ENCODE assay signal across 8 cellular contexts in the genomic region with DNA sequence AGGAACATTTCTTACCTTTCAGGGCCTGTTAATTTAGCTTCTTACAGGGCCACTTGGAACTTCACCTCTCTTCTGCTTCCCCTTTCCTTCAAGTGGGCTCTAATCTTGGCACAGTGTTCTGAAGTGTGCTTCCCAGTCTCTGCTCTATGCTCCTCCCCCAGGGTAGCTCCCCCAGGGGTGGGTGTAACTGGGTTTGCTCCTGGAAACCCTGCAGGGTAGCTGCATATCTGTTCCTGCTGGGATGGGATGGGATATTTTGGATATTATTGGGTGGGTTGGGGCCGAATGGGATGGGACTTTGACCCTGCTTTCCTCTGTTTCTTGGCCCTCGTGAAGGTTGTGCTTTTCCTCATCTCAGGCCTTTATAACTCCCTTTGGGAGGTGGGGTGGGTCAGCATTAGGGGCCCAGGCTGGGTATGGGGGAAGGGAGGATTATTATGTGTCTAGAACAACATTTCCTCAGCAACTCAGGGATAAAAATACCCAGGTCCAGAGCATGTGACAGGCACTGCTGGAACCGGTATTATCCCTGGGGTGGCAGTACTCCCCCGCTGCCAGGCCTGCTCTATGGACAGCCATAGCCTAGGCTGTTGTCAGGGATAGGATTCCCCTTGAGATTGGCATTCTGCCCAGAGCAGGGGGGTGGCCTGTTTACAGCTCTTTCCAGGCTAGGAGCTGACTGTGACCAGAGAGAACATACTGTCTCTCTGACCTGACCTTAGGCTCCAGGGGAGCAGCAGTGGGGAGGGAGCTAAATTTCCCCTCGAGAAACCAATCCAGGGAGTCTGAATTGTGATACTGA. TPM values are rescaled to one million over a fixed set of nuclear protein-coding genes. Genes with fewer than 3 reads are reported as not detected.
DNase-seq lines count a peak whose midpoint lies in the region; ATAC-seq, FAIRE-seq and TF ChIP-seq lines count a peak whose summit lies in the region.

No MANE protein-coding gene starts in this region.

- CTCF ChIA-PET in SK-N-SH (lab: Yijun Ruan, JAX) (interaction anchor here (0.9 to 44.3 kb wide), 10 partner anchors 8 to 566 kb away, joined by 3 to 1200 read pairs (median 5); partner anchors contain the start of gene COPZ2), endothelial cell of umbilical vein (lab: Charles Lee) (interaction anchor here (0.9 to 2.3 kb wide), 7 partner anchors 10 to 35 kb away, joined by 3 to 25 read pairs (median 5); no protein-coding TSS in a partner anchor)

- peaks cover 23% of the 10 kb centered on the region for H3K36me3 Mint-ChIP-seq in natural killer cell treated with Interleukin-12 subunit alpha and Interleukin-12 subunit beta and Interleukin-15 and Interleukin-18, amount 100 ng/mL, for 72 hours
- H3K36me3 Mint-ChIP-seq in natural killer cell: no peaks in the 10 kb centered on the region

- intact Hi-C loops in natural killer cell (cut with micrococcal nuclease): no loop called here
- intact Hi-C loops in endothelial cell of umbilical vein (cut with micrococcal nuclease): loop anchor here (1.0 kb wide), 1 partner anchor 21 kb away; no protein-coding TSS in a partner anchor

- peak in 1 of 2 experiments; percentile 60; a peak in 1 of 4 replicates for TF ChIP-seq EP300 in SK-N-SH (IDR thresholded peaks at IDR 0.05; ENCODE audit: borderline replicate concordance in 1 of 2, low read depth in 1 of 2, low read length in 1 of 2)

- peak; percentile 43 for TF ChIP-seq RAD21 in SK-N-SH (IDR thresholded peaks at IDR 0.05; ENCODE audit: low read length)

- peak overlapping the region; percentile 5; the same call in 1 of the 2 replicates for H3K9ac ChIP-seq in SK-N-SH
- H3K9ac ChIP-seq in endothelial cell of umbilical vein (replicated peaks; ENCODE audit: extremely low read depth, insufficient read depth, low read length): peak overlapping the region; percentile 10

- H3K4me1 Mint-ChIP-seq in natural killer cell treated with Interleukin-12 subunit alpha and Interleukin-12 subunit beta and Interleukin-15 and Interleukin-18, amount 100 ng/mL, for 72 hours (ENCODE audit: low read depth in 2 of 2): peaks cover 61 to 73% of the 10 kb centered on the region in 2 donors
- peaks cover 50 to 71% of the 10 kb centered on the region in 2 donors for H3K4me1 Mint-ChIP-seq in natural killer cell

- FAIRE-seq in endothelial cell of umbilical vein (lab: Jason Lieb, UNC): peak; percentile 74

- BruUV-seq in endothelial cell of umbilical vein (replicated peaks; lab: Mats Ljungman, UMichigan): no TSS peak

- no peak for TF ChIP-seq POLR2A in endothelial cell of umbilical vein (IDR thresholded peaks at IDR 0.05; ENCODE audit: low read depth, low read length)

- H3K9me1 ChIP-seq in endothelial cell of umbilical vein (replicated peaks; ENCODE audit: control insufficient read depth, extremely low read depth, insufficient read depth, low read length): no peaks in the 10 kb centered on the region

- H3K27me3 Mint-ChIP-seq in natural killer cell treated with Interleukin-12 subunit alpha and Interleukin-12 subunit beta and Interleukin-15 and Interleukin-18, amount 100 ng/mL, for 72 hours: no peaks in the 10 kb centered on the region
- no peaks in the 10 kb centered on the region for H3K27me3 Mint-ChIP-seq in natural killer cell (ENCODE audit: low read depth in 2 of 2)

- H3K27ac ChIP-seq in SK-N-SH (ENCODE audit: low read depth in 2 of 2, low read length in 1 of 2) (peak overlapping the region; percentile 88 to 95; a peak in 3 of 4 replicates), endothelial cell of umbilical vein (ENCODE audit: insufficient read depth, low read depth, low read length) (no peak overlapping the region), muscle layer of duodenum (ENCODE audit: low read length) (peak overlapping the region; percentile 99)

- peaks cover 61 to 67% of the 10 kb centered on the region in 2 experiments for H3K4me1 ChIP-seq in SK-N-SH (ENCODE audit: control insufficient read depth in 1 of 2, insufficient read depth in 2 of 2, low read depth in 1 of 2, low read length in 1 of 2)
- H3K4me1 ChIP-seq in endothelial cell of umbilical vein (ENCODE audit: control insufficient read depth, extremely low read depth, insufficient read depth, low read length): peaks cover 46% of the 10 kb centered on the region
- H3K4me1 ChIP-seq in muscle layer of duodenum (ENCODE audit: control insufficient read depth in 1 of 2, insufficient read depth in 2 of 2, low read length in 2 of 2): peaks cover 34 to 63% of the 10 kb centered on the region in 2 donors

- no peaks in the 10 kb centered on the region for H3K9me3 Mint-ChIP-seq in natural killer cell treated with Interleukin-12 subunit alpha and Interleukin-12 subunit beta and Interleukin-15 and Interleukin-18, amount 100 ng/mL, for 72 hours
- no peaks in the 10 kb centered on the region for H3K9me3 Mint-ChIP-seq in natural killer cell

- H3K36me3 ChIP-seq in SK-N-SH (replicated peaks in 1 of 2; ENCODE audit: control insufficient read depth in 1 of 2, insufficient read depth in 2 of 2, low read length in 1 of 2): peaks cover 31 to 60% of the 10 kb centered on the region in 2 experiments
- H3K36me3 ChIP-seq in endothelial cell of umbilical vein (ENCODE audit: control insufficient read depth in 2 of 2, extremely low read depth in 1 of 2, insufficient read depth in 2 of 2, low read length in 2 of 2): peaks cover 18 to 36% of the 10 kb centered on the region in 2 experiments
- H3K36me3 ChIP-seq in muscle layer of duodenum (ENCODE audit: control insufficient read depth in 1 of 2, insufficient read depth in 2 of 2, low read length in 2 of 2): peaks cover 23 to 52% of the 10 kb centered on the region in 2 donors

- H3K9me2 ChIP-seq in SK-N-SH: no peaks in the 10 kb centered on the region

- H4K20me1 ChIP-seq in SK-N-SH (ENCODE audit: insufficient read depth) (peaks cover 58% of the 10 kb centered on the region), endothelial cell of umbilical vein (replicated peaks; ENCODE audit: control insufficient read depth, extremely low read depth, insufficient read depth, low read length) (no peaks in the 10 kb centered on the region)

- H3K79me2 ChIP-seq in SK-N-SH (ENCODE audit: insufficient read depth): peaks cover 86% of the 10 kb centered on the region
- H3K79me2 ChIP-seq in endothelial cell of umbilical vein (ENCODE audit: control insufficient read depth, insufficient read depth, low read length): peaks cover 69% of the 10 kb centered on the region

- DNase-seq in natural killer cell treated with Interleukin-12 subunit alpha and Interleukin-12 subunit beta and Interleukin-15 and Interleukin-18, amount 100 ng/mL, for 72 hours (ENCODE audit: low spot score): no peak
- DNase-seq in natural killer cell (no peak), SK-N-SH (peak; percentile 80), endothelial cell of umbilical vein (ENCODE audit: low read depth, low spot score) (peak; percentile 63)

- TF ChIP-seq CTCF in natural killer cell (IDR thresholded peaks at IDR 0.05) (no peak), SK-N-SH (IDR thresholded peaks at IDR 0.05) (no peak), endothelial cell of umbilical vein (IDR thresholded peaks at IDR 0.05; ENCODE audit: extremely low read depth in 1 of 2, insufficient read depth in 1 of 2, low read depth in 1 of 2, low read length in 2 of 2) (no peak)

- H3K4me3 ChIP-seq in SK-N-SH (ENCODE audit: low read depth in 2 of 2, low read length in 1 of 2): peak overlapping the region; percentile 14 to 29; a peak in 3 of 4 replicates
- H3K4me3 ChIP-seq in endothelial cell of umbilical vein (replicated peaks in 1 of 3; ENCODE audit: insufficient read depth in 1 of 3, low read depth in 1 of 3, low read length in 3 of 3): peak overlapping the region in 1 of 3 experiments; percentile 8
- H3K4me3 ChIP-seq in muscle layer of duodenum (ENCODE audit: low read depth in 1 of 2, low read length in 2 of 2): peak overlapping the region; percentile 34 to 48

- ATAC-seq in natural killer cell treated with Interleukin-12 subunit alpha and Interleukin-12 subunit beta and Interleukin-15 and Interleukin-18, amount 100 ng/mL, for 72 hours: no peak
- ATAC-seq in natural killer cell: no peak
- ATAC-seq in GM21526 (IDR thresholded peaks at IDR 0.05; ENCODE audit: low FRiP score, unreplicated experiment): no peak
- no peak for ATAC-seq in HG02870 (IDR thresholded peaks at IDR 0.05; ENCODE audit: unreplicated experiment)
- no peak for ATAC-seq in GM21619 (IDR thresholded peaks at IDR 0.05; ENCODE audit: unreplicated experiment)

- no peaks in the 10 kb centered on the region for H3K27me3 ChIP-seq in SK-N-SH (ENCODE audit: insufficient read depth)
- no peaks in the 10 kb centered on the region for H3K27me3 ChIP-seq in endothelial cell of umbilical vein (ENCODE audit: control insufficient read depth in 2 of 2, insufficient read depth in 2 of 2, low read length in 2 of 2)
- no peaks in the 10 kb centered on the region for H3K27me3 ChIP-seq in muscle layer of duodenum (ENCODE audit: low read depth, low read length)

- WGBS in SK-N-SH (ENCODE audit: low lambda C conversion rate): 47% methylated on average over 5 of the region's 5 CpGs

- dilution Hi-C loops in endothelial cell of umbilical vein (cut with MboI; ENCODE audit: extremely low pct_ligation_motif_present, low sequenced_read_pairs): no loop called here

- H3K27ac Mint-ChIP-seq in natural killer cell treated with Interleukin-12 subunit alpha and Interleukin-12 subunit beta and Interleukin-15 and Interleukin-18, amount 100 ng/mL, for 72 hours: peak overlapping the region; percentile 60 to 80
- H3K27ac Mint-ChIP-seq in natural killer cell: no peak overlapping the region

- H3K4me3 Mint-ChIP-seq in natural killer cell treated with Interleukin-12 subunit alpha and Interleukin-12 subunit beta and Interleukin-15 and Interleukin-18, amount 100 ng/mL, for 72 hours: peak overlapping the region; percentile 57
- H3K4me3 Mint-ChIP-seq in natural killer cell: no peak overlapping the region

- H3K4me2 ChIP-seq in SK-N-SH: peak overlapping the region; percentile 88
- no peak overlapping the region for H3K4me2 ChIP-seq in endothelial cell of umbilical vein (ENCODE audit: insufficient read depth, low read length)

- H3F3A ChIP-seq in SK-N-SH (replicated peaks; ENCODE audit: insufficient read depth): peaks cover 30% of the 10 kb centered on the region

- H3K9me3 ChIP-seq in SK-N-SH: no peaks in the 10 kb centered on the region
- no peaks in the 10 kb centered on the region for H3K9me3 ChIP-seq in endothelial cell of umbilical vein (replicated peaks; ENCODE audit: control insufficient read depth, insufficient read depth, low read length)
- no peaks in the 10 kb centered on the region for H3K9me3 ChIP-seq in muscle layer of duodenum (ENCODE audit: control insufficient read depth in 1 of 2, low read length in 2 of 2)

- POLR2A ChIA-PET in SK-N-SH (lab: Yijun Ruan, JAX) (interaction anchor here (1.4 to 1.9 kb wide), 2 partner anchors 16 to 26 kb away, joined by 3 to 4 read pairs; no protein-coding TSS in a partner anchor), endothelial cell of umbilical vein (lab: Charles Lee) (no interaction called here)

- no peak overlapping the region for H2AFZ ChIP-seq in SK-N-SH (ENCODE audit: low read depth)
- no peak overlapping the region for H2AFZ ChIP-seq in endothelial cell of umbilical vein (ENCODE audit: low read depth, low read length)

RNA-seq across cellular contexts. Expression of gene NFE2L1, which starts 5.0 kb away (rescaled TPM):
- total RNA-seq in natural killer cell treated with Interleukin-12 subunit alpha and Interleukin-12 subunit beta and Interleukin-15 and Interleukin-18, amount 100 ng/mL, for 72 hours: 100 to 1,000 TPM; 103 to 153 TPM
- total RNA-seq in natural killer cell: 10 to 100 TPM; 38.6 to 53.4 (median 47.5) TPM
- polyA plus RNA-seq in SK-N-SH (2012; rRNA removed): 159 and 174 TPM in 2 replicates
- polyA plus RNA-seq in SK-N-SH (2012; cell fraction: cytosol; rRNA removed): 128 and 192 TPM in 2 replicates
- 135 and 166 TPM in 2 replicates for polyA plus RNA-seq in SK-N-SH (2012; cell fraction: nucleus; rRNA removed)
- total RNA-seq in endothelial cell of umbilical vein: 204 and 236 TPM in 2 replicates
- polyA plus RNA-seq in endothelial cell of umbilical vein: 187 and 196 TPM in 2 replicates
- polyA plus RNA-seq in endothelial cell of umbilical vein (2011; cell fraction: cytosol; rRNA removed): 182 and 183 TPM in 2 replicates
- 152 and 190 TPM in 2 replicates for polyA plus RNA-seq in endothelial cell of umbilical vein (2011; cell fraction: nucleus; rRNA removed)
- polyA plus RNA-seq in endothelial cell of umbilical vein (2012): 251 and 271 TPM in 2 replicates
- polyA minus RNA-seq in endothelial cell of umbilical vein: 201 and 268 TPM in 2 replicates
- polyA minus RNA-seq in endothelial cell of umbilical vein (2011; cell fraction: cytosol; rRNA and poly(A)+ RNA removed): 33.9 TPM
- 66.4 and 84.9 TPM in 2 replicates for polyA minus RNA-seq in endothelial cell of umbilical vein (2011; cell fraction: nucleus; rRNA and poly(A)+ RNA removed)

RNA-seq across cellular contexts. Expression of gene COPZ2, which starts 15.6 kb away (rescaled TPM):
- 10 to 100 TPM; 14.9 to 32.9 TPM for total RNA-seq in natural killer cell treated with Interleukin-12 subunit alpha and Interleukin-12 subunit beta and Interleukin-15 and Interleukin-18, amount 100 ng/mL, for 72 hours
- total RNA-seq in natural killer cell (10 to 100 TPM; 15.9 to 19.1 (median 16.5) TPM), endothelial cell of umbilical vein (12.5 and 16.3 TPM in 2 replicates)
- polyA plus RNA-seq in SK-N-SH (2012; rRNA removed) (31.2 and 36.9 TPM in 2 replicates), endothelial cell of umbilical vein (13.4 and 28.1 TPM in 2 replicates)
- polyA plus RNA-seq in SK-N-SH (2012; cell fraction: cytosol; rRNA removed): 35.6 and 43.6 TPM in 2 replicates
- 29.6 and 30.5 TPM in 2 replicates for polyA plus RNA-seq in SK-N-SH (2012; cell fraction: nucleus; rRNA removed)
- 14.9 and 16.6 TPM in 2 replicates for polyA plus RNA-seq in endothelial cell of umbilical vein (2011; cell fraction: cytosol; rRNA removed)
- 11.5 and 11.9 TPM in 2 replicates for polyA plus RNA-seq in endothelial cell of umbilical vein (2011; cell fraction: nucleus; rRNA removed)
- polyA plus RNA-seq in endothelial cell of umbilical vein (2012): 31.6 and 51.5 TPM in 2 replicates
- polyA minus RNA-seq in endothelial cell of umbilical vein: 15.0 and 17.1 TPM in 2 replicates
- polyA minus RNA-seq in endothelial cell of umbilical vein (2011; cell fraction: cytosol; rRNA and poly(A)+ RNA removed): not detected
- polyA minus RNA-seq in endothelial cell of umbilical vein (2011; cell fraction: nucleus; rRNA and poly(A)+ RNA removed): 3.7 and 3.8 TPM in 2 replicates

RNA-seq across cellular contexts. Expression of gene CBX1, which starts 48.1 kb away (rescaled TPM):
- 10 to 100 TPM; 51.8 to 58.5 TPM for total RNA-seq in natural killer cell treated with Interleukin-12 subunit alpha and Interleukin-12 subunit beta and Interleukin-15 and Interleukin-18, amount 100 ng/mL, for 72 hours
- total RNA-seq in natural killer cell (10 to 100 TPM; 16.9 to 25.4 (median 22.6) TPM), endothelial cell of umbilical vein (95.2 and 102 TPM in 2 replicates)
- polyA plus RNA-seq in SK-N-SH (2012; rRNA removed) (102 and 112 TPM in 2 replicates), endothelial cell of umbilical vein (15.0 and 20.4 TPM in 2 replicates)
- 157 and 183 TPM in 2 replicates for polyA plus RNA-seq in SK-N-SH (2012; cell fraction: cytosol; rRNA removed)
- 27.3 and 37.1 TPM in 2 replicates for polyA plus RNA-seq in SK-N-SH (2012; cell fraction: nucleus; rRNA removed)
- 52.9 and 55.9 TPM in 2 replicates for polyA plus RNA-seq in endothelial cell of umbilical vein (2011; cell fraction: cytosol; rRNA removed)
- 20.2 and 32.9 TPM in 2 replicates for polyA plus RNA-seq in endothelial cell of umbilical vein (2011; cell fraction: nucleus; rRNA removed)
- 98.5 and 129 TPM in 2 replicates for polyA plus RNA-seq in endothelial cell of umbilical vein (2012)
- 20.3 and 24.7 TPM in 2 replicates for polyA minus RNA-seq in endothelial cell of umbilical vein
- 12.7 TPM for polyA minus RNA-seq in endothelial cell of umbilical vein (2011; cell fraction: cytosol; rRNA and poly(A)+ RNA removed)
- 7.5 and 10.7 TPM in 2 replicates for polyA minus RNA-seq in endothelial cell of umbilical vein (2011; cell fraction: nucleus; rRNA and poly(A)+ RNA removed)

RNA-seq across cellular contexts. Expression of gene SNX11, which starts 54.4 kb away (rescaled TPM):
- total RNA-seq in natural killer cell treated with Interleukin-12 subunit alpha and Interleukin-12 subunit beta and Interleukin-15 and Interleukin-18, amount 100 ng/mL, for 72 hours: 100 to 1,000 TPM in 1 of 2 donors, 10 to 100 TPM in 1; 82.2 to 164 TPM
- total RNA-seq in natural killer cell: 10 to 100 TPM; 22.4 to 43.2 (median 33.2) TPM
- 19.0 and 31.6 TPM in 2 replicates for polyA plus RNA-seq in SK-N-SH (2012; rRNA removed)
- polyA plus RNA-seq in SK-N-SH (2012; cell fraction: cytosol; rRNA removed): 15.3 and 22.1 TPM in 2 replicates
- 23.4 and 29.4 TPM in 2 replicates for polyA plus RNA-seq in SK-N-SH (2012; cell fraction: nucleus; rRNA removed)
- total RNA-seq in endothelial cell of umbilical vein: 23.4 and 26.4 TPM in 2 replicates
- polyA plus RNA-seq in endothelial cell of umbilical vein: 22.0 and 26.2 TPM in 2 replicates
- polyA plus RNA-seq in endothelial cell of umbilical vein (2011; cell fraction: cytosol; rRNA removed): 19.9 and 20.1 TPM in 2 replicates
- polyA plus RNA-seq in endothelial cell of umbilical vein (2011; cell fraction: nucleus; rRNA removed): 18.2 and 21.7 TPM in 2 replicates
- polyA plus RNA-seq in endothelial cell of umbilical vein (2012): 22.9 and 26.2 TPM in 2 replicates
- polyA minus RNA-seq in endothelial cell of umbilical vein: 27.7 and 28.1 TPM in 2 replicates
- 10.7 TPM for polyA minus RNA-seq in endothelial cell of umbilical vein (2011; cell fraction: cytosol; rRNA and poly(A)+ RNA removed)
- 6.3 and 11.2 TPM in 2 replicates for polyA minus RNA-seq in endothelial cell of umbilical vein (2011; cell fraction: nucleus; rRNA and poly(A)+ RNA removed)

Comparison
In these comparisons a context has a peak if more than half of its experiments do, and no peak if none do; other contexts are left out.
1. H3K27ac Mint-ChIP-seq: peak in natural killer cell treated with Interleukin-12 subunit alpha and Interleukin-12 subunit beta and Interleukin-15 and Interleukin-18, amount 100 ng/mL, for 72 hours (2 of 2); none in natural killer cell (0 of 2).
2. DNase-seq: peak in SK-N-SH (single experiment) and endothelial cell of umbilical vein (single experiment); none in natural killer cell treated with Interleukin-12 subunit alpha and Interleukin-12 subunit beta and Interleukin-15 and Interleukin-18, amount 100 ng/mL, for 72 hours (single experiment) and natural killer cell (single experiment).